In the genomic region with DNA sequence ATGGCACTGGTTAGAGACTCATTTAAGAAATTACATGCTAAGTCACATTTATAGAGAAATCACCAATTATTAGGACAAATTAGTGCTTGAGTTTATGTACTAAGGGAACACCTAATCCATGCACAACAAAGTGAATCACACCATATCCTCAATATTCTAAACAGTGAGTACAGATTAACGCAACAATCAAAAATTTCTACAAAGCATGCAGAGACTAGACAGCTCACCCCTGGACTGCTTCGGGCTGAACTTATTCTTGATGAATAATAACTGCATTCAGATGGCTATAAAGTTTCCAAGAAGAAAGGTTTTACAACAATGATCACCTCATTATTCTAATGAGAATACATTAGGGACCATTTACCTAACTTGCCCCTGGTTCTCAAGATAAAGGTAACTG, we compare ENCODE assay signal across 19 cellular contexts.
"Had no signal": no experiment of that assay in that cellular context is flagged by ENCODE, and none has a peak within 500 bp of the region (broad histone marks: within the 10 kb centered on the region; RNA-seq: fewer than 3 reads in every experiment).

No MANE protein-coding gene starts in this region.

- H3K4me3 ChIP-seq: dorsolateral prefrontal cortex, heart left ventricle, lower lobe of right lung, testis, tibial nerve, upper lobe of right lung had no signal

- H3K27me3 ChIP-seq: dorsolateral prefrontal cortex, heart left ventricle, testis, tibial nerve, upper lobe of right lung had no signal

- H3K27ac ChIP-seq: dorsolateral prefrontal cortex, heart left ventricle, lower lobe of right lung, testis, tibial nerve, upper lobe of right lung had no signal

- H3K9me3 ChIP-seq: heart left ventricle, lower lobe of right lung, testis, tibial nerve, upper lobe of right lung had no signal

- H3K4me1 ChIP-seq: lower lobe of right lung, testis, tibial nerve, upper lobe of right lung had no signal

- H3K36me3 ChIP-seq: tibial nerve, upper lobe of right lung had no signal

- DNase-seq: cortex of kidney; dorsolateral prefrontal cortex; effector memory CD4-positive, alpha-beta T cell; heart left ventricle; hippocampal formation; lower lobe of right lung; mesendoderm; naive thymus-derived CD4-positive, alpha-beta T cell; nephron progenitor cell; posterior cingulate gyrus; stimulated activated CD4-positive, alpha-beta T cell treated with anti-CD3 and anti-CD28 coated beads, Interleukin-2, amount 100 ng/mL, for 24 hours; stimulated activated CD4-positive, alpha-beta T cell treated with anti-CD3 and anti-CD28 coated beads, Interleukin-4, amount 100 ng/mL, for 4 hours; stimulated activated naive B cell treated with anti-CD40 and anti-IgM and Interleukin-4, amounts not matched to agents 10 μg/mL and 1 μg/mL and 100 μg/mL, for 72 hours; stimulated activated naive CD8-positive, alpha-beta T cell treated with anti-CD3 and anti-CD28 coated beads, Interleukin-15, amount 100 ng/mL, for 72 hours; testis; upper lobe of right lung had no signal

- ATAC-seq: heart left ventricle; left lobe of liver; lower lobe of right lung; naive thymus-derived CD4-positive, alpha-beta T cell; sciatic nerve; stimulated activated naive B cell treated with anti-CD40 and anti-IgM and Interleukin-4, amounts not matched to agents 10 μg/mL and 1 μg/mL and 100 μg/mL, for 72 hours; stimulated activated naive CD8-positive, alpha-beta T cell treated with anti-CD3 and anti-CD28 coated beads, Interleukin-15, amount 100 ng/mL, for 72 hours; upper lobe of right lung had no signal
